Comparison of ENCODE assay signal across 34 cellular contexts in the genomic region with DNA sequence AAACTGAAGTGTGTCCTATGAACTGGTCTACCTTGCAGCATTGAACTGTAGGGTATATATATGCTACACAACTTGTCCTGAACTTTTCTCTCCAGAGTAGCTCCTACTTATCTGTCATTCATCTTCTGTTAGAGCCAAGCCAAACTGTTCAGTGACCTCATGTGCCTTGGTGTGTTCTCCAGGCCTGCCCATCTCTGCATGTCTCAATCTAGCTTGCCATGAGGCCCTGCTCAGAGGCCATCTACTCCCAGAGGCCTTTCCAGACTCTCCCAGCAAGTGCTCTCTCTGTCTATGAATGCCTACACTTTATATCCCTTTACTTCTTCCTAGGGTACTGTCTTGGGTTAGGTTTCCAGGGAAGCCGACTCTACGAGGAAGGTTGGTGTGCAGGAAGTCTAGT.
DNase-seq lines count a peak whose midpoint lies in the region; ATAC-seq, FAIRE-seq and TF ChIP-seq lines count a peak whose summit lies in the region.
"Had no signal": no experiment of that assay in that cellular context is flagged by ENCODE, and none has a peak within 500 bp of the region (broad histone marks: within the 10 kb centered on the region; RNA-seq: fewer than 3 reads in every experiment).

No MANE protein-coding gene starts in this region.

- no peak overlapping the region for H3K4me3 ChIP-seq in K562
- H3K4me3 ChIP-seq in neural progenitor cell: no peak overlapping the region
- H3K4me3 ChIP-seq: A549; BLaER1; BLaER1 treated with 17β-estradiol and CSF1 and Interleukin-3, amounts not matched to agents 10 nM and 100 nM had no signal

- intact Hi-C loops in K562 (cut with micrococcal nuclease): loop anchor here (5.0 kb wide), 1 partner anchor 45 kb away; no protein-coding TSS in a partner anchor

- H3K4me3 Mint-ChIP-seq in T-helper 17 cell (no peak overlapping the region), neural progenitor cell (no peak overlapping the region)
- H3K4me3 Mint-ChIP-seq: B cell; CD14-positive monocyte; CD4-positive, alpha-beta memory T cell; CD4-positive, alpha-beta T cell; CD4-positive, CD25-positive, alpha-beta regulatory T cell; CD8-positive, alpha-beta memory T cell; CD8-positive, alpha-beta T cell had no signal

- no peaks in the 10 kb centered on the region for H3F3A ChIP-seq in neural progenitor cell (ENCODE audit: low read depth)

- no peaks in the 10 kb centered on the region; the same call in 2 of the 3 replicates for H3K36me3 ChIP-seq in K562 (ENCODE audit: control insufficient read depth, insufficient read depth, low read length)
- H3K36me3 ChIP-seq in neural progenitor cell: no peaks in the 10 kb centered on the region
- H3K36me3 ChIP-seq: BE2C; BLaER1; BLaER1 treated with 17β-estradiol and CSF1 and Interleukin-3, amounts not matched to agents 10 nM and 100 nM had no signal

- no peak for DNase-seq in T-helper 17 cell
- DNase-seq in K562 (ENCODE audit: extremely low read depth in 1 of 4, low spot score in 3 of 4): no peak
- DNase-seq in neural progenitor cell (ENCODE audit: low spot score): no peak
- DNase-seq in stimulated activated CD4-positive, alpha-beta T cell treated with anti-CD3 and anti-CD28 coated beads, Interleukin-4, amount 100 ng/mL, for 4 hours: no peak
- DNase-seq in NCI-H345 treated with DMSO at 0.1 percent for 48 hours (lab: John Stamatoyannopoulos, UW; ENCODE audit: unreplicated experiment): no peak
- DNase-seq in NCI-H510A (lab: John Stamatoyannopoulos, UW): no peak
- DNase-seq: 8988T; ACHN; AML-193; BE2C; C1 segment of cervical spinal cord; Caco-2; Calu3; CD4-positive, alpha-beta memory T cell; CD4-positive, alpha-beta T cell; CD4-positive, CD25-positive, alpha-beta regulatory T cell; CD8-positive, alpha-beta memory T cell; CD8-positive, alpha-beta T cell; COR-L47; DMS 273 treated with DMSO at 0.1 percent for 48 hours; DMS153; DMS53; DMS79; DMS79 treated with DMSO at 0.1 percent for 48 hours; DND-41 had no signal

- H3K9me3 ChIP-seq in T-helper 17 cell (ENCODE audit: control insufficient read depth, low read length, poor library complexity, severe bottlenecking) (no peaks in the 10 kb centered on the region), K562 (replicated peaks; ENCODE audit: control insufficient read depth, insufficient read depth, low read depth, low read length) (no peaks in the 10 kb centered on the region), neural progenitor cell (ENCODE audit: low read depth) (no peaks in the 10 kb centered on the region)
- H3K9me3 ChIP-seq: A549; BE2C; BLaER1; BLaER1 treated with 17β-estradiol and CSF1 and Interleukin-3, amounts not matched to agents 10 nM and 100 nM; Caco-2 had no signal

- H2AFZ ChIP-seq in K562 (ENCODE audit: low read depth, low read length): peak overlapping the region; percentile 89
- H2AFZ ChIP-seq in neural progenitor cell (replicated peaks): no peak overlapping the region

- H3K9ac ChIP-seq in K562 (ENCODE audit: insufficient read depth in 1 of 2, low read depth in 2 of 2, low read length in 2 of 2) (no peak overlapping the region), neural progenitor cell (no peak overlapping the region)
- H3K9ac ChIP-seq: BLaER1; BLaER1 treated with 17β-estradiol and CSF1 and Interleukin-3, amounts not matched to agents 10 nM and 100 nM had no signal

- POLR2A ChIA-PET in K562 (lab: Yijun Ruan, JAX): no interaction called here

- TF ChIP-seq RAD21 in K562 (CRISPR knock-in tag; conservative IDR thresholded peaks at IDR 0.05 in 1 of 2, IDR thresholded peaks at IDR 0.05 in 1 of 2): no peak

- ATAC-seq in T-helper 17 cell (no peak), K562 (peak; percentile 21)
- ATAC-seq: A549; CD8-positive, alpha-beta T cell had no signal

- CTCF ChIA-PET in K562 (lab: Yijun Ruan, JAX; ENCODE audit: low intra/inter-chr PET ratio): no interaction called here

- H3K27me3 ChIP-seq in K562 (ENCODE audit: control insufficient read depth in 2 of 2, insufficient read depth in 2 of 2, low read length in 2 of 2): no peaks in the 10 kb centered on the region
- no peaks in the 10 kb centered on the region for H3K27me3 ChIP-seq in neural progenitor cell
- H3K27me3 ChIP-seq: BE2C; BLaER1; BLaER1 treated with 17β-estradiol and CSF1 and Interleukin-3, amounts not matched to agents 10 nM and 100 nM had no signal

- TF ChIP-seq EP300 in K562 (IDR thresholded peaks at IDR 0.05; ENCODE audit: low read length): no peak

- H3K27me3 Mint-ChIP-seq in T-helper 17 cell (no peaks in the 10 kb centered on the region), neural progenitor cell (ENCODE audit: insufficient read depth, low read depth) (peaks cover 4% of the 10 kb centered on the region)
- H3K27me3 Mint-ChIP-seq: B cell; CD4-positive, alpha-beta memory T cell; CD4-positive, alpha-beta T cell; CD4-positive, CD25-positive, alpha-beta regulatory T cell; CD8-positive, alpha-beta memory T cell had no signal

- in situ Hi-C loops in K562 (cut with MboI): no loop called here

- no peaks in the 10 kb centered on the region for H4K20me1 ChIP-seq in K562 (replicated peaks; ENCODE audit: control insufficient read depth, insufficient read depth, low read length)
- no peaks in the 10 kb centered on the region for H4K20me1 ChIP-seq in neural progenitor cell (ENCODE audit: low read depth)
- H4K20me1 ChIP-seq: BLaER1; BLaER1 treated with 17β-estradiol and CSF1 and Interleukin-3, amounts not matched to agents 10 nM and 100 nM had no signal

- H3K27ac Mint-ChIP-seq in T-helper 17 cell (peak overlapping the region; percentile 45), neural progenitor cell (peak overlapping the region; percentile 3)
- H3K27ac Mint-ChIP-seq: B cell; CD14-positive monocyte; CD4-positive, alpha-beta memory T cell; CD4-positive, alpha-beta T cell; CD4-positive, CD25-positive, alpha-beta regulatory T cell; CD8-positive, alpha-beta memory T cell; CD8-positive, alpha-beta T cell had no signal

- H3K36me3 Mint-ChIP-seq in T-helper 17 cell (ENCODE audit: low read depth) (peaks cover 6% of the 10 kb centered on the region), neural progenitor cell (no peaks in the 10 kb centered on the region)
- H3K36me3 Mint-ChIP-seq: CD14-positive monocyte; CD4-positive, CD25-positive, alpha-beta regulatory T cell; CD8-positive, alpha-beta T cell had no signal

- 48% methylated on average over 2 of the region's 2 CpGs for WGBS in K562 (ENCODE audit: insufficient coverage, low coverage, missing lambda C conversion rate)

- H3K4me1 Mint-ChIP-seq in T-helper 17 cell (no peaks in the 10 kb centered on the region), neural progenitor cell (no peaks in the 10 kb centered on the region)
- H3K4me1 Mint-ChIP-seq: B cell; CD14-positive monocyte; CD4-positive, alpha-beta memory T cell; CD8-positive, alpha-beta memory T cell had no signal

- H3K4me2 ChIP-seq in K562 (ENCODE audit: insufficient read depth, low read length) (no peak overlapping the region), neural progenitor cell (no peak overlapping the region)
- H3K4me2 ChIP-seq: A549; BLaER1; BLaER1 treated with 17β-estradiol and CSF1 and Interleukin-3, amounts not matched to agents 10 nM and 100 nM had no signal

- BruUV-seq in K562 (replicated peaks; lab: Mats Ljungman, UMichigan): no TSS peak

- H3K9me1 ChIP-seq in K562 (ENCODE audit: control insufficient read depth, insufficient read depth, low read length): no peaks in the 10 kb centered on the region

- no peak for TF ChIP-seq CTCF in K562 (IDR thresholded peaks at IDR 0.05 in 2 of 3, conservative IDR thresholded peaks at IDR 0.05 in 1 of 3; ENCODE audit: insufficient read depth in 2 of 3, low read depth in 1 of 3, low read length in 3 of 3)
- TF ChIP-seq CTCF in neural progenitor cell (IDR thresholded peaks at IDR 0.05): no peak

- no peak for FAIRE-seq in K562 (lab: Jason Lieb, UNC)
- FAIRE-seq: A204.1, A549, D721Med had no signal

- H3K4me1 ChIP-seq in K562 (replicated peaks in 1 of 2; ENCODE audit: control insufficient read depth in 2 of 2, insufficient read depth in 2 of 2, low read length in 2 of 2) (peaks cover 14 to 33% of the 10 kb centered on the region in 2 experiments), neural progenitor cell (peaks cover 3% of the 10 kb centered on the region)
- H3K4me1 ChIP-seq: A549; BE2C; BLaER1; BLaER1 treated with 17β-estradiol and CSF1 and Interleukin-3, amounts not matched to agents 10 nM and 100 nM; Caco-2 had no signal

- peak overlapping the region; percentile 7; the same call in 1 of the 3 replicates for H3K27ac ChIP-seq in K562 (ENCODE audit: extremely low read depth, low read depth, low read length)
- H3K27ac ChIP-seq in neural progenitor cell: no peak overlapping the region
- H3K27ac ChIP-seq: 22Rv1; A549; BLaER1; BLaER1 treated with 17β-estradiol and CSF1 and Interleukin-3, amounts not matched to agents 10 nM and 100 nM; C4-2B had no signal

- H3K79me2 ChIP-seq in K562 (ENCODE audit: control insufficient read depth, insufficient read depth, low read length): no peaks in the 10 kb centered on the region
- no peaks in the 10 kb centered on the region for H3K79me2 ChIP-seq in neural progenitor cell (ENCODE audit: low read depth)

- no peak for TF ChIP-seq POLR2A in K562 (conservative IDR thresholded peaks at IDR 0.05)

- H3K9me3 Mint-ChIP-seq in neural progenitor cell: no peaks in the 10 kb centered on the region
- H3K9me3 Mint-ChIP-seq: CD4-positive, alpha-beta memory T cell; CD4-positive, alpha-beta T cell; CD4-positive, CD25-positive, alpha-beta regulatory T cell; CD8-positive, alpha-beta memory T cell; CD8-positive, alpha-beta T cell had no signal
